ENCODE assay signal across 8 cellular contexts in the genomic region with DNA sequence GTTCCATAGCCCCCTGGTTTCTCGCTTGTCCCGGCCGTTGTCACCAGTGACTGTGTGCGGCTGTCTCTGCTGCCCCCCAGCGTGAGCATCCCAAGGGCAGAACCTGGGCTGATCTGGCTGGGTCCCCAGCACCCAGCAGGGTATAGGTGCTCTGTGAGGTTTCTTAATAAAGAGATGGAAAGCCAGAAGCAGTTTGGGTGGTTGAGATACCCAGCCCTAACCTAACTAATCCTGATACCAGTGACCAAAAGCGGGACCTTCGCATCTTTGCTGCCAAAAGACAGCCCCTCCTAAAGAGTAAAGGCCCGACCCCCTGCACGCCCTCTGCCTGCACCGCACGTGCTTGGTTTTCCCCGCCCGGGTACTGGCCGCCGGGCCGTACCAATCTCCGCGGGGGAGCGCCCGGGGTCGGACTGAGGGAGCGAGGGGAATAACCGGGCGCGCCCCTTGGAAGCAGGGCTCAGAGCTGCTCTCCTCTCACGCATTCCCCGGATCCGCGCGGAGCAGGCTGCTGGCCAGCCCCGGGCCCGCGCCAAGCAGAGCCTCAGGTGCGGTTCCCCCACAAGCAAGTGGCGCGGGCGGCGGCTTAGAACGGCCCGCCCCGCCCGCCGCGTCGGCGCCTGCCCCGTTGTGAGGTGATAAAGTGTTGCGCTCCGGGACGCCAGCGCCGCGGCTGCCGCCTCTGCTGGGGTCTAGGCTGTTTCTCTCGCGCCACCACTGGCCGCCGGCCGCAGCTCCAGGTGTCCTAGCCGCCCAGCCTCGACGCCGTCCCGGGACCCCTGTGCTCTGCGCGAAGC. TPM values are rescaled to one million over a fixed set of nuclear protein-coding genes. Genes with fewer than 3 reads are reported as not detected.
A peak's percentile ranks its signal among the peaks of the same experiment; 100 is the strongest.
DNase-seq lines count a peak whose midpoint lies in the region; ATAC-seq and TF ChIP-seq lines count a peak whose summit lies in the region.

A gene with protein sequence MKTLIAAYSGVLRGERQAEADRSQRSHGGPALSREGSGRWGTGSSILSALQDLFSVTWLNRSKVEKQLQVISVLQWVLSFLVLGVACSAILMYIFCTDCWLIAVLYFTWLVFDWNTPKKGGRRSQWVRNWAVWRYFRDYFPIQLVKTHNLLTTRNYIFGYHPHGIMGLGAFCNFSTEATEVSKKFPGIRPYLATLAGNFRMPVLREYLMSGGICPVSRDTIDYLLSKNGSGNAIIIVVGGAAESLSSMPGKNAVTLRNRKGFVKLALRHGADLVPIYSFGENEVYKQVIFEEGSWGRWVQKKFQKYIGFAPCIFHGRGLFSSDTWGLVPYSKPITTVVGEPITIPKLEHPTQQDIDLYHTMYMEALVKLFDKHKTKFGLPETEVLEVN (plus strand): TSS at position 667 of the 797 bp plus-strand sequence. CDS start 214 bp downstream, outside the sequence.

- H3K79me2 ChIP-seq in parathyroid adenoma: no peaks in the 10 kb centered on the region

- no peak for TF ChIP-seq EP300 in transverse colon (IDR thresholded peaks at IDR 0.05; ENCODE audit: low read depth)

- peak within 1 kb of the TSS; percentile 74 for H2AFZ ChIP-seq in parathyroid adenoma

- in situ Hi-C loops in SK-MEL-5 (cut with HindIII; ENCODE audit: low pct_unique_long_range_greater_than_20kb, low sequenced_read_pairs) (no loop called here), transverse colon (cut with MboI; ENCODE audit: low pct_ligation_motif_present in 1 of 4, low pct_unique_long_range_greater_than_20kb in 1 of 4, low sequenced_read_pairs in 3 of 4) (no loop called here)

- no peak within 1 kb of the TSS for H3K27ac Mint-ChIP-seq in activated naive CD4-positive, alpha-beta T cell treated with anti-CD3 and anti-CD28 coated beads for 36 hours

- H3K4me3 Mint-ChIP-seq in activated naive CD4-positive, alpha-beta T cell treated with anti-CD3 and anti-CD28 coated beads for 36 hours: peak within 1 kb of the TSS; percentile 64

- H3K27ac ChIP-seq in parathyroid adenoma: no peak within 1 kb of the TSS
- H3K27ac ChIP-seq in transverse colon: peak within 1 kb of the TSS in 2 of 4 donors; percentile 21 to 49

- peak; percentile 85 for DNase-seq in NAMALWA (ENCODE audit: low spot score)
- DNase-seq in SK-MEL-5 (ENCODE audit: low read depth, low spot score): peak; percentile 25
- DNase-seq in activated naive CD4-positive, alpha-beta T cell treated with anti-CD3 and anti-CD28 coated beads for 36 hours: peak; percentile 77
- DNase-seq in head of caudate nucleus: peak; percentile 45 to 88 (median 76)
- DNase-seq in transverse colon: peak; percentile 80

- H3K4me2 ChIP-seq in parathyroid adenoma (ENCODE audit: low read length): peak within 1 kb of the TSS; percentile 86

- TF ChIP-seq POLR2A in transverse colon (IDR thresholded peaks at IDR 0.05): no peak

- intact Hi-C loops in activated naive CD4-positive, alpha-beta T cell treated with anti-CD3 and anti-CD28 coated beads for 36 hours (cut with micrococcal nuclease): loop anchor here (1.0 to 5.0 kb wide), 5 partner anchors 45 to 220 kb away; no protein-coding TSS in a partner anchor
- intact Hi-C loops in head of caudate nucleus (cut with DNase I) (no loop called here), transverse colon (cut with DNase I; ENCODE audit: low total_unique reads) (no loop called here)

- ATAC-seq in HG02571 (IDR thresholded peaks at IDR 0.05; ENCODE audit: unreplicated experiment): peak; percentile 64

- CTCF ChIA-PET in activated naive CD4-positive, alpha-beta T cell treated with anti-CD3 and anti-CD28 coated beads for 36 hours (lab: Charles Lee): no interaction called here

- H3K9me3 Mint-ChIP-seq in activated naive CD4-positive, alpha-beta T cell treated with anti-CD3 and anti-CD28 coated beads for 36 hours: no peaks in the 10 kb centered on the region

- TF ChIP-seq CTCF in parathyroid adenoma (IDR thresholded peaks at IDR 0.05) (no peak), transverse colon (IDR thresholded peaks at IDR 0.05) (peak in 3 of 5 experiments; percentile 5 to 30 (median 26))

- H3K36me3 ChIP-seq in parathyroid adenoma (ENCODE audit: control insufficient read depth, insufficient read depth, low read length): no peaks in the 10 kb centered on the region
- H3K36me3 ChIP-seq in transverse colon: no peaks in the 10 kb centered on the region

- no peaks in the 10 kb centered on the region for H3K4me1 ChIP-seq in parathyroid adenoma
- peaks cover 10 to 17% (median 15%) of the 10 kb centered on the region in 4 donors for H3K4me1 ChIP-seq in transverse colon

- H3K4me3 ChIP-seq in GM08714 (ENCODE audit: low read length) (peak within 1 kb of the TSS; percentile 61; the same call in 1 of the 2 replicates), parathyroid adenoma (ENCODE audit: low read depth, low read length) (peak within 1 kb of the TSS; percentile 47), transverse colon (peak within 1 kb of the TSS; percentile 23 to 60 (median 32))

- peaks cover 4% of the 10 kb centered on the region for H3K27me3 Mint-ChIP-seq in activated naive CD4-positive, alpha-beta T cell treated with anti-CD3 and anti-CD28 coated beads for 36 hours (ENCODE audit: low read depth)

- WGBS in transverse colon (ENCODE audit: low coverage in 1 of 2), 2 donors: 5% methylated on average over 66 of the region's 66 CpGs; no CpG with 5 or more reads in 1 of the 2 donors

- no peaks in the 10 kb centered on the region for H3K9me3 ChIP-seq in parathyroid adenoma (ENCODE audit: control insufficient read depth, low read length)
- H3K9me3 ChIP-seq in transverse colon: no peaks in the 10 kb centered on the region

- H3K27me3 ChIP-seq in parathyroid adenoma (ENCODE audit: control insufficient read depth, insufficient read depth, low read length) (no peaks in the 10 kb centered on the region), transverse colon (peaks cover 11% of the 10 kb centered on the region)

- no peaks in the 10 kb centered on the region for H3K36me3 Mint-ChIP-seq in activated naive CD4-positive, alpha-beta T cell treated with anti-CD3 and anti-CD28 coated beads for 36 hours (ENCODE audit: low read depth)

- H3K4me1 Mint-ChIP-seq in activated naive CD4-positive, alpha-beta T cell treated with anti-CD3 and anti-CD28 coated beads for 36 hours (ENCODE audit: low read depth): peaks cover 24% of the 10 kb centered on the region

- peak within 1 kb of the TSS; percentile 28 for H3K9ac ChIP-seq in parathyroid adenoma

RNA-seq across cellular contexts. Expression of the gene that starts here (rescaled TPM):
- 3.9 and 4.1 TPM in 2 replicates for total RNA-seq in SK-MEL-5 (2014; rRNA removed; shearing (Covaris generic))
- polyA plus RNA-seq in SK-MEL-5 (2015; cell fraction: cytosol; rRNA removed): 6.7 and 6.8 TPM in 2 replicates
- polyA plus RNA-seq in SK-MEL-5 (2015; cell fraction: nucleus; rRNA removed): 1.2 and 1.5 TPM in 2 replicates
- total RNA-seq in activated naive CD4-positive, alpha-beta T cell treated with anti-CD3 and anti-CD28 coated beads for 36 hours: 1 to 10 TPM; 3.4 to 4.2 TPM
- total RNA-seq in transverse colon: 1 to 10 TPM in 2 of 4 donors, not detected in 2; 3.3 to 3.7 TPM

Comparison
In these comparisons a context has a peak if more than half of its experiments do, and no peak if none do; other contexts are left out.
1. DNase-seq: peak in every context shown above with its lines; median percentile 85 in NAMALWA; 80 in transverse colon; 77 in activated naive CD4-positive, alpha-beta T cell treated with anti-CD3 and anti-CD28 coated beads for 36 hours; 76 in head of caudate nucleus; 25 in SK-MEL-5.